10 cellular contexts compared by ENCODE assay signal in genomic region chr11:18312663-18313420, GRCh38. TPM values are rescaled to one million over a fixed set of nuclear protein-coding genes. Genes with fewer than 3 reads are reported as not detected.
A peak's percentile ranks its signal among the peaks of the same experiment; 100 is the strongest.
DNase-seq lines count a peak whose midpoint lies in the region; ATAC-seq and TF ChIP-seq lines count a peak whose summit lies in the region.
"Had no signal": no experiment of that assay in that cellular context is flagged by ENCODE, and none has a peak within 500 bp of the region (broad histone marks: within the 10 kb centered on the region; RNA-seq: fewer than 3 reads in every experiment).

No MANE protein-coding gene starts in this region.

- H3K27ac ChIP-seq in GM23338 (ENCODE audit: low read depth), result no peak overlapping the region
- H3K27ac ChIP-seq: colonic mucosa had no signal

- H3F3A ChIP-seq in GM23338 (replicated peaks; ENCODE audit: low read depth), result no peaks in the 10 kb centered on the region

- H3K27me3 Mint-ChIP-seq in GM23338 (ENCODE audit: insufficient read depth, low read depth, poor library complexity), result no peaks in the 10 kb centered on the region
- no peaks in the 10 kb centered on the region for H3K27me3 Mint-ChIP-seq in stimulated activated memory B cell treated with anti-CD40 and anti-IgM and Interleukin-4, amounts not matched to agents 10 μg/mL and 1 μg/mL and 100 μg/mL, for 72 hours

- 0 out of 2 replicates have a peak overlapping the region, but pooled peaks have one; percentile 23 for H3K27ac Mint-ChIP-seq in GM23338
- peak overlapping the region; percentile 36 for H3K27ac Mint-ChIP-seq in stimulated activated memory B cell treated with anti-CD40 and anti-IgM and Interleukin-4, amounts not matched to agents 10 μg/mL and 1 μg/mL and 100 μg/mL, for 72 hours

- no peak overlapping the region for H2AFZ ChIP-seq in GM23338

- no peaks in the 10 kb centered on the region for H3K4me1 Mint-ChIP-seq in GM23338
- H3K4me1 Mint-ChIP-seq in stimulated activated memory B cell treated with anti-CD40 and anti-IgM and Interleukin-4, amounts not matched to agents 10 μg/mL and 1 μg/mL and 100 μg/mL, for 72 hours, result peaks cover 26% of the 10 kb centered on the region

- no peaks in the 10 kb centered on the region; the same call in none of the 2 replicates for H4K20me1 ChIP-seq in GM23338 (replicated peaks; ENCODE audit: insufficient read depth)

- H3K4me1 ChIP-seq in GM23338 (ENCODE audit: insufficient read depth), result no peaks in the 10 kb centered on the region
- H3K4me1 ChIP-seq: colonic mucosa had no signal

- TF ChIP-seq CTCF in GM23338 (conservative IDR thresholded peaks at IDR 0.05; ENCODE audit: low read depth in 2 of 2) (no peak), fibroblast of pulmonary artery (IDR thresholded peaks at IDR 0.05; ENCODE audit: low read length, missing control alignments) (no peak)

- H3K36me3 Mint-ChIP-seq in GM23338 (ENCODE audit: low read depth), result peaks cover 38% of the 10 kb centered on the region
- peaks cover 42% of the 10 kb centered on the region for H3K36me3 Mint-ChIP-seq in stimulated activated memory B cell treated with anti-CD40 and anti-IgM and Interleukin-4, amounts not matched to agents 10 μg/mL and 1 μg/mL and 100 μg/mL, for 72 hours

- H3K9me2 ChIP-seq in GM23338 (ENCODE audit: insufficient read depth), result no peaks in the 10 kb centered on the region

- H3K4me3 Mint-ChIP-seq in GM23338, result no peak overlapping the region
- no peak overlapping the region for H3K4me3 Mint-ChIP-seq in stimulated activated memory B cell treated with anti-CD40 and anti-IgM and Interleukin-4, amounts not matched to agents 10 μg/mL and 1 μg/mL and 100 μg/mL, for 72 hours

- peaks cover 31% of the 10 kb centered on the region for H3K36me3 ChIP-seq in GM23338 (ENCODE audit: insufficient read depth)
- H3K36me3 ChIP-seq: colonic mucosa had no signal

- DNase-seq in GM23338 (ENCODE audit: low spot score) (no peak), fibroblast of pulmonary artery (ENCODE audit: low read depth) (peak; percentile 75), DMS153 treated with DMSO at 0.1 percent for 48 hours (lab: John Stamatoyannopoulos, UW; ENCODE audit: unreplicated experiment) (no peak), epidermal melanocyte (ENCODE audit: insufficient read length, low spot score) (no peak)
- DNase-seq: activated CD4-positive, CD25-positive, alpha-beta regulatory T cell treated with anti-CD3 and anti-CD28 coated beads, Interleukin-2, amount 50 U/mL, for 72 hours; colonic mucosa had no signal

- no peak for ATAC-seq in GM23338
- peak; percentile 99 for ATAC-seq in SK-N-SH treated with all-trans-retinoic acid at 6 μM for 48 hours
- no peak for ATAC-seq in stimulated activated memory B cell treated with anti-CD40 and anti-IgM and Interleukin-4, amounts not matched to agents 10 μg/mL and 1 μg/mL and 100 μg/mL, for 72 hours
- ATAC-seq in GM18909 (IDR thresholded peaks at IDR 0.05; ENCODE audit: poor library complexity, unreplicated experiment), result no peak

- H3K4me3 ChIP-seq in GM23338 (no peak overlapping the region), fibroblast of pulmonary artery (replicated peaks; ENCODE audit: low read depth, low read length) (no peak overlapping the region)
- H3K4me3 ChIP-seq: colonic mucosa had no signal

- no peaks in the 10 kb centered on the region for H3K9me3 Mint-ChIP-seq in GM23338
- no peaks in the 10 kb centered on the region for H3K9me3 Mint-ChIP-seq in stimulated activated memory B cell treated with anti-CD40 and anti-IgM and Interleukin-4, amounts not matched to agents 10 μg/mL and 1 μg/mL and 100 μg/mL, for 72 hours

- H3K79me2 ChIP-seq in GM23338 (replicated peaks; ENCODE audit: insufficient read depth), result peaks cover 55% of the 10 kb centered on the region

- H3K4me2 ChIP-seq in GM23338, result no peak overlapping the region

- H3K27me3 ChIP-seq in GM23338 (ENCODE audit: insufficient read depth), result no peaks in the 10 kb centered on the region
- H3K27me3 ChIP-seq: colonic mucosa had no signal

TF ChIP-seq in GM23338, 12 proteins besides CTCF, POLR2A, EP300 and RAD21 (continues in another document):
- TF ChIP-seq ZNF114 (CRISPR knock-in tag; IDR thresholded peaks at IDR 0.05) (no peak), CREB1 (CRISPR knock-in tag; IDR thresholded peaks at IDR 0.05; ENCODE audit: low read depth) (no peak), ZNF331 (CRISPR knock-in tag; IDR thresholded peaks at IDR 0.05; ENCODE audit: low read depth) (no peak), EZH2phosphoT487 (IDR thresholded peaks at IDR 0.05; ENCODE audit: unreplicated experiment) (no peak), STAT1 (IDR thresholded peaks at IDR 0.05; ENCODE audit: unreplicated experiment) (no peak)
- TF ChIP-seq, protein P1, sequence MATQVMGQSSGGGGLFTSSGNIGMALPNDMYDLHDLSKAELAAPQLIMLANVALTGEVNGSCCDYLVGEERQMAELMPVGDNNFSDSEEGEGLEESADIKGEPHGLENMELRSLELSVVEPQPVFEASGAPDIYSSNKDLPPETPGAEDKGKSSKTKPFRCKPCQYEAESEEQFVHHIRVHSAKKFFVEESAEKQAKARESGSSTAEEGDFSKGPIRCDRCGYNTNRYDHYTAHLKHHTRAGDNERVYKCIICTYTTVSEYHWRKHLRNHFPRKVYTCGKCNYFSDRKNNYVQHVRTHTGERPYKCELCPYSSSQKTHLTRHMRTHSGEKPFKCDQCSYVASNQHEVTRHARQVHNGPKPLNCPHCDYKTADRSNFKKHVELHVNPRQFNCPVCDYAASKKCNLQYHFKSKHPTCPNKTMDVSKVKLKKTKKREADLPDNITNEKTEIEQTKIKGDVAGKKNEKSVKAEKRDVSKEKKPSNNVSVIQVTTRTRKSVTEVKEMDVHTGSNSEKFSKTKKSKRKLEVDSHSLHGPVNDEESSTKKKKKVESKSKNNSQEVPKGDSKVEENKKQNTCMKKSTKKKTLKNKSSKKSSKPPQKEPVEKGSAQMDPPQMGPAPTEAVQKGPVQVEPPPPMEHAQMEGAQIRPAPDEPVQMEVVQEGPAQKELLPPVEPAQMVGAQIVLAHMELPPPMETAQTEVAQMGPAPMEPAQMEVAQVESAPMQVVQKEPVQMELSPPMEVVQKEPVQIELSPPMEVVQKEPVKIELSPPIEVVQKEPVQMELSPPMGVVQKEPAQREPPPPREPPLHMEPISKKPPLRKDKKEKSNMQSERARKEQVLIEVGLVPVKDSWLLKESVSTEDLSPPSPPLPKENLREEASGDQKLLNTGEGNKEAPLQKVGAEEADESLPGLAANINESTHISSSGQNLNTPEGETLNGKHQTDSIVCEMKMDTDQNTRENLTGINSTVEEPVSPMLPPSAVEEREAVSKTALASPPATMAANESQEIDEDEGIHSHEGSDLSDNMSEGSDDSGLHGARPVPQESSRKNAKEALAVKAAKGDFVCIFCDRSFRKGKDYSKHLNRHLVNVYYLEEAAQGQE (IDR thresholded peaks at IDR 0.05; ENCODE audit: unreplicated experiment), result no peak

TF ChIP-seq in SK-N-SH treated with all-trans-retinoic acid at 6 μM for 48 hours, 23 proteins besides CTCF, POLR2A, EP300 and RAD21:
- TF ChIP-seq, protein P2, sequence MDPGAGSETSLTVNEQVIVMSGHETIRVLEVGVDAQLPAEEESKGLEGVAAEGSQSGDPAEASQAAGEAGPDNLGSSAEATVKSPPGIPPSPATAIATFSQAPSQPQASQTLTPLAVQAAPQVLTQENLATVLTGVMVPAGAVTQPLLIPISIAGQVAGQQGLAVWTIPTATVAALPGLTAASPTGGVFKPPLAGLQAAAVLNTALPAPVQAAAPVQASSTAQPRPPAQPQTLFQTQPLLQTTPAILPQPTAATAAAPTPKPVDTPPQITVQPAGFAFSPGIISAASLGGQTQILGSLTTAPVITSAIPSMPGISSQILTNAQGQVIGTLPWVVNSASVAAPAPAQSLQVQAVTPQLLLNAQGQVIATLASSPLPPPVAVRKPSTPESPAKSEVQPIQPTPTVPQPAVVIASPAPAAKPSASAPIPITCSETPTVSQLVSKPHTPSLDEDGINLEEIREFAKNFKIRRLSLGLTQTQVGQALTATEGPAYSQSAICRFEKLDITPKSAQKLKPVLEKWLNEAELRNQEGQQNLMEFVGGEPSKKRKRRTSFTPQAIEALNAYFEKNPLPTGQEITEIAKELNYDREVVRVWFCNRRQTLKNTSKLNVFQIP (CRISPR knock-in tag; IDR thresholded peaks at IDR 0.05; ENCODE audit: borderline replicate concordance, low read depth), result no peak
- TF ChIP-seq ISL1 (CRISPR knock-in tag; IDR thresholded peaks at IDR 0.05), result peak; percentile 71

RNA-seq across cellular contexts. Expression of gene HPS5, which starts 9.1 kb away (rescaled TPM):
- total RNA-seq in GM23338 (2014; rRNA removed; shearing (Covaris generic)), result 16.2 and 18.6 TPM in 2 replicates
- 9.4 and 11.5 TPM in 2 replicates for polyA plus RNA-seq in GM23338 (2016; fragmentation: Nextera tagmentation; extraction: Ambion mirVana)

RNA-seq across cellular contexts. Expression of gene GTF2H1, which starts 9.5 kb away (rescaled TPM):
- 31.6 and 43.6 TPM in 2 replicates for total RNA-seq in GM23338 (2014; rRNA removed; shearing (Covaris generic))
- 12.0 and 16.5 TPM in 2 replicates for polyA plus RNA-seq in GM23338 (2016; fragmentation: Nextera tagmentation; extraction: Ambion mirVana)

RNA-seq across cellular contexts. Expression of gene SAA1, which starts 46.8 kb away (rescaled TPM):
- total RNA-seq in GM23338 (2014; rRNA removed; shearing (Covaris generic)), result not detected in 2 replicates
- not detected in 2 replicates for polyA plus RNA-seq in GM23338 (2016; fragmentation: Nextera tagmentation; extraction: Ambion mirVana)
- total RNA-seq: lung microvascular endothelial cell had no signal
